In the genomic region with DNA sequence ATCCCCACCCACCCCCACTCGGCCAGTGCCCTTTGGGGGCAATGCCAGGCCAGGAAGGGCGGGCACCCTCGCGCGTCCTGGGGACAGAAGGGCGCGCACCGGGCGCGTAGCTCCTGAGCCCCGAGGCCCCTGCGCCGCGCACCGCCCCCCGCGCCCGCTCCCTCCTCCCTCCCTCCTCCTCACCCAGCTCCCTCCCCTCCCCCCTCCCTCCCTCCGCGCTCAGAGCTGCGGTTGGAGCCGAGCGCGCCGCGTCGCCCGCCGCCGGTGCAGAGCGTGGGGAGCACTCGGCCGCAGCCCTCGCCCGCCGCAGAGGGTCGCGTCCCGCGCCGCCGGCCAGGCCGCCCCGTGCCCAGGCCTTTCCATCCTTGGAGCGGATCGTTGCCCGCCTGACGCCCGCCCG, we compare ENCODE assay signal across 21 cellular contexts. TPM values are rescaled to one million over a fixed set of nuclear protein-coding genes. Genes with fewer than 3 reads are reported as not detected.
DNase-seq lines count a peak whose midpoint lies in the region; ATAC-seq and TF ChIP-seq lines count a peak whose summit lies in the region.
"Had no signal": no experiment of that assay in that cellular context is flagged by ENCODE, and none has a peak within 500 bp of the region (broad histone marks: within the 10 kb centered on the region; RNA-seq: fewer than 3 reads in every experiment).

Gene ATP2B3, plus strand, starts transcription at position 222 of the 400 bp plus-strand sequence. CDS start 18,606 bp downstream, outside the sequence.

- no peaks in the 10 kb centered on the region for H3K9me3 Mint-ChIP-seq in Calu3 (ENCODE audit: low read depth, unreplicated experiment)
- H3K9me3 Mint-ChIP-seq: activated naive CD4-positive, alpha-beta T cell treated with anti-CD3 and anti-CD28 coated beads, Interleukin-2, amount 50 U/mL, for 72 hours; central memory CD8-positive, alpha-beta T cell; T-helper 2 cell treated with Interferon-gamma antibody and Interleukin-4, amounts not matched to agents 5 μg/mL and 100 μg/mL, for 36 hours had no signal

- no peaks in the 10 kb centered on the region for H3K36me3 ChIP-seq in A673 (ENCODE audit: insufficient read depth, low read length, poor library complexity, severe bottlenecking)
- H3K36me3 ChIP-seq in BLaER1 treated with 17β-estradiol and CSF1 and Interleukin-3, amounts not matched to agents 10 nM and 100 nM, result no peaks in the 10 kb centered on the region
- H3K36me3 ChIP-seq: neutrophil had no signal

- peaks cover 14% of the 10 kb centered on the region for H3K27me3 ChIP-seq in A673 (replicated peaks; ENCODE audit: insufficient read depth, low read depth, low read length, poor library complexity)
- peaks cover 69 to 85% (median 79%) of the 10 kb centered on the region in 11 experiments for H3K27me3 ChIP-seq in BLaER1 treated with 17β-estradiol and CSF1 and Interleukin-3, amounts not matched to agents 10 nM and 100 nM

- H3K27me3 Mint-ChIP-seq in T-helper 17 cell (peaks cover 18% of the 10 kb centered on the region), Calu3 (ENCODE audit: unreplicated experiment) (peaks cover 57% of the 10 kb centered on the region)

- H3K27ac ChIP-seq in A673 (ENCODE audit: low read depth, low read length, poor library complexity, severe bottlenecking), result no peak within 1 kb of the TSS
- H3K27ac ChIP-seq in BLaER1 treated with 17β-estradiol and CSF1 and Interleukin-3, amounts not matched to agents 10 nM and 100 nM, result no peak within 1 kb of the TSS
- H3K27ac ChIP-seq: C4-2B, neutrophil had no signal

- CTCF ChIA-PET in A673 (lab: Charles Lee) (interaction anchor here (0.6 kb wide), 1 partner anchor 10 kb away, joined by 3 read pairs; no protein-coding TSS in a partner anchor), Calu3 (lab: Charles Lee) (no interaction called here)

- H3K4me3 Mint-ChIP-seq in T-helper 17 cell, result peak within 1 kb of the TSS; percentile 25
- no peak within 1 kb of the TSS for H3K4me3 Mint-ChIP-seq in Calu3 (ENCODE audit: low read depth, unreplicated experiment)
- H3K4me3 Mint-ChIP-seq: central memory CD8-positive, alpha-beta T cell; T-helper 2 cell treated with Interferon-gamma antibody and Interleukin-4, amounts not matched to agents 5 μg/mL and 100 μg/mL, for 36 hours had no signal

- ATAC-seq in T-helper 17 cell (no peak), GM18870 (IDR thresholded peaks at IDR 0.05; ENCODE audit: unreplicated experiment) (no peak)
- ATAC-seq: activated naive CD4-positive, alpha-beta T cell treated with anti-CD3 and anti-CD28 coated beads, Interleukin-2, amount 50 U/mL, for 72 hours; right cardiac atrium had no signal

- TF ChIP-seq CTCF in A673 (conservative IDR thresholded peaks at IDR 0.05; ENCODE audit: low read depth, low read length) (no peak), Calu3 (IDR thresholded peaks at IDR 0.05; ENCODE audit: unreplicated experiment) (no peak)

- POLR2A ChIA-PET in A673 (lab: Charles Lee; ENCODE audit: low non-redundant PET), result no interaction called here

- intact Hi-C loops in A673 (cut with micrococcal nuclease; ENCODE audit: unreplicated experiment), result no loop called here
- intact Hi-C loops in Calu3 (cut with micrococcal nuclease; ENCODE audit: unreplicated experiment), result no loop called here

- H3K4me1 ChIP-seq in A673 (ENCODE audit: insufficient read depth, low read length, poor library complexity, severe bottlenecking), result peaks cover 10% of the 10 kb centered on the region
- H3K4me1 ChIP-seq in BLaER1 treated with 17β-estradiol and CSF1 and Interleukin-3, amounts not matched to agents 10 nM and 100 nM, result peaks cover 0 to 36% (median 16%) of the 10 kb centered on the region in 10 experiments; a peak in 14 of 20 replicates

- H3K9ac ChIP-seq in BLaER1 treated with 17β-estradiol and CSF1 and Interleukin-3, amounts not matched to agents 10 nM and 100 nM, result no peak within 1 kb of the TSS

- H3K27ac Mint-ChIP-seq in T-helper 17 cell, result no peak within 1 kb of the TSS
- no peak within 1 kb of the TSS for H3K27ac Mint-ChIP-seq in Calu3 (ENCODE audit: unreplicated experiment)
- H3K27ac Mint-ChIP-seq: activated naive CD4-positive, alpha-beta T cell treated with anti-CD3 and anti-CD28 coated beads, Interleukin-2, amount 50 U/mL, for 72 hours; T-helper 2 cell treated with Interferon-gamma antibody and Interleukin-4, amounts not matched to agents 5 μg/mL and 100 μg/mL, for 36 hours had no signal

- peak within 1 kb of the TSS; percentile 24 for H3K4me3 ChIP-seq in A673 (ENCODE audit: low read depth, low read length, poor library complexity, severe bottlenecking)
- no peak within 1 kb of the TSS for H3K4me3 ChIP-seq in BLaER1 treated with 17β-estradiol and CSF1 and Interleukin-3, amounts not matched to agents 10 nM and 100 nM
- H3K4me3 ChIP-seq: lung had no signal

- peaks cover 3% of the 10 kb centered on the region for H3K36me3 Mint-ChIP-seq in T-helper 17 cell (ENCODE audit: low read depth)
- peaks cover 5% of the 10 kb centered on the region for H3K36me3 Mint-ChIP-seq in Calu3 (ENCODE audit: insufficient read depth, unreplicated experiment)
- H3K36me3 Mint-ChIP-seq: activated naive CD4-positive, alpha-beta T cell treated with anti-CD3 and anti-CD28 coated beads, Interleukin-2, amount 50 U/mL, for 72 hours had no signal

- H3K4me1 Mint-ChIP-seq in T-helper 17 cell (peaks cover 4% of the 10 kb centered on the region), Calu3 (ENCODE audit: low read depth, unreplicated experiment) (no peaks in the 10 kb centered on the region)
- H3K4me1 Mint-ChIP-seq: central memory CD8-positive, alpha-beta T cell had no signal

- no peaks in the 10 kb centered on the region for H3K9me3 ChIP-seq in A673 (ENCODE audit: low read depth, low read length, poor library complexity, severe bottlenecking)
- H3K9me3 ChIP-seq in BLaER1 treated with 17β-estradiol and CSF1 and Interleukin-3, amounts not matched to agents 10 nM and 100 nM (replicated peaks in 1 of 11), result peaks cover 0 to 3% (median 0%) of the 10 kb centered on the region in 11 experiments; a peak in 1 of 22 replicates
- no peaks in the 10 kb centered on the region for H3K9me3 ChIP-seq in T-helper 17 cell (ENCODE audit: control insufficient read depth, low read length, poor library complexity, severe bottlenecking)
- H3K9me3 ChIP-seq: neutrophil had no signal

- BruUV-seq in A673 (replicated peaks; lab: Mats Ljungman, UMichigan), result no TSS peak
- BruUV-seq in Calu3 (replicated peaks; lab: Mats Ljungman, UMichigan), result no TSS peak

- no peak for DNase-seq in A673 (ENCODE audit: low spot score)
- no peak for DNase-seq in T-helper 17 cell
- DNase-seq in iPS-NIHi11 (ENCODE audit: low spot score), result peak; percentile 52
- DNase-seq in Calu3, result no peak
- DNase-seq in NAMALWA (ENCODE audit: low spot score), result no peak
- DNase-seq: activated CD4-positive, alpha-beta T cell treated with anti-CD3 and anti-CD28 coated beads for 4 hours; activated T-cell treated with anti-CD3 and anti-CD28 coated beads for 4 hours; DMS79 treated with DMSO at 0.1 percent for 48 hours; Kasumi-1; NCI-H187; right cardiac atrium had no signal

- peak within 1 kb of the TSS in 6 of 11 experiments; percentile 9 to 47 (median 42); a peak in 10 of 22 replicates for H3K4me2 ChIP-seq in BLaER1 treated with 17β-estradiol and CSF1 and Interleukin-3, amounts not matched to agents 10 nM and 100 nM

- peaks cover 0 to 51% (median 9%) of the 10 kb centered on the region in 11 experiments; a peak in 9 of 22 replicates for H4K20me1 ChIP-seq in BLaER1 treated with 17β-estradiol and CSF1 and Interleukin-3, amounts not matched to agents 10 nM and 100 nM

RNA-seq across cellular contexts. Expression of gene ATP2B3, which starts in this region (rescaled TPM):
- total RNA-seq in A673 (2021) (0.11 and 0.42 TPM in 2 replicates), T-helper 17 cell (not detected), Calu3 (2022) (not detected in 2 replicates)
- total RNA-seq: activated naive CD4-positive, alpha-beta T cell treated with anti-CD3 and anti-CD28 coated beads, Interleukin-2, amount 50 U/mL, for 72 hours; fibroblast of villous mesenchyme; right cardiac atrium; subcutaneous adipose tissue had no signal
